Comparison of ENCODE assay signal across 26 cellular contexts in genomic region chr20:1883986-1884385, GRCh38. TPM values are rescaled to one million over a fixed set of nuclear protein-coding genes. Genes with fewer than 3 reads are reported as not detected.
A peak's percentile ranks its signal among the peaks of the same experiment; 100 is the strongest.
DNase-seq lines count a peak whose midpoint lies in the region; ATAC-seq and TF ChIP-seq lines count a peak whose summit lies in the region.
"Had no signal": no experiment of that assay in that cellular context is flagged by ENCODE, and none has a peak within 500 bp of the region (broad histone marks: within the 10 kb centered on the region; RNA-seq: fewer than 3 reads in every experiment).

No MANE protein-coding gene starts in this region.

- no peak overlapping the region for H3K4me3 Mint-ChIP-seq in endothelial cell (ENCODE audit: unreplicated experiment)
- H3K4me3 Mint-ChIP-seq: CD8-positive, alpha-beta memory T cell; T-cell had no signal

- peak overlapping the region; percentile 7 for H3K27ac Mint-ChIP-seq in endothelial cell (ENCODE audit: unreplicated experiment)
- H3K27ac Mint-ChIP-seq: CD8-positive, alpha-beta memory T cell; T-cell had no signal

- H3K27ac ChIP-seq in right cardiac atrium (ENCODE audit: low read length) (no peak overlapping the region), RWPE2 (ENCODE audit: poor library complexity, severe bottlenecking) (no peak overlapping the region), temporal lobe (ENCODE audit: low read depth, low read length) (peak overlapping the region; percentile 64)
- H3K27ac ChIP-seq: breast epithelium, esophagus muscularis mucosa, gastrocnemius medialis, transverse colon had no signal

- intact Hi-C loops in right cardiac atrium (cut with DNase I) (no loop called here), Right ventricle myocardium inferior (cut with DNase I) (no loop called here)

- peaks cover 66% of the 10 kb centered on the region for H3K4me1 Mint-ChIP-seq in endothelial cell (ENCODE audit: unreplicated experiment)

- TF ChIP-seq CTCF in RWPE2 (IDR thresholded peaks at IDR 0.05; ENCODE audit: poor library complexity, severe bottlenecking) (no peak), endothelial cell (IDR thresholded peaks at IDR 0.05; ENCODE audit: unreplicated experiment) (no peak)

- WGBS in right cardiac atrium, result 37% methylated on average over 9 of the region's 9 CpGs

- no peak for DNase-seq in right cardiac atrium
- DNase-seq in Right ventricle myocardium inferior (ENCODE audit: missing footprints), result no peak
- no peak for DNase-seq in RWPE2 (ENCODE audit: low spot score)
- no peak for DNase-seq in endothelial cell (ENCODE audit: low spot score)
- no peak for DNase-seq in NCI-H1436 (lab: John Stamatoyannopoulos, UW)
- DNase-seq in activated gamma-delta T cell treated with Interleukin-2 at 50 U/mL for 16 hours, result no peak
- DNase-seq in midbrain (lab: John Stamatoyannopoulos, UW), result no peak
- DNase-seq: activated CD4-positive, alpha-beta T cell treated with anti-CD3 and anti-CD28 coated beads, Interleukin-2, amount 50 U/mL, for 1 hour; activated CD8-positive, alpha-beta memory T cell treated with anti-CD3 and anti-CD28 coated beads, Interleukin-2, amount 50 U/mL, for 4 hours; CD8-positive, alpha-beta memory T cell; effector memory CD4-positive, alpha-beta T cell; gastrocnemius medialis; H7; KG1; mammary epithelial cell; naive B cell; NCI-H1048; NCI-H2029 treated with DMSO at 0.1 percent for 48 hours; NCI-H510A; stimulated activated CD4-positive, alpha-beta T cell treated with anti-CD3 and anti-CD28 coated beads, Interleukin-2, amount 100 ng/mL, for 24 hours; stimulated activated naive CD4-positive, alpha-beta T cell treated with Interleukin-2 at 50 U/mL for 16 hours; T-cell; transverse colon had no signal

- H3K4me3 ChIP-seq in right cardiac atrium (ENCODE audit: low read length) (no peak overlapping the region), RWPE2 (ENCODE audit: severe bottlenecking) (no peak overlapping the region)
- H3K4me3 ChIP-seq: breast epithelium, esophagus muscularis mucosa, gastrocnemius medialis, transverse colon had no signal

- ATAC-seq in right cardiac atrium (peak; percentile 12 to 17), Right ventricle myocardium inferior (no peak), RWPE2 (ENCODE audit: low read depth) (0 out of 3 replicates have a peak, but pooled peaks have one; percentile 9)
- ATAC-seq: gastrocnemius medialis, T-cell had no signal

- H3K9me3 Mint-ChIP-seq in endothelial cell (ENCODE audit: unreplicated experiment), result no peaks in the 10 kb centered on the region
- H3K9me3 Mint-ChIP-seq: CD8-positive, alpha-beta memory T cell; T-cell had no signal

- no peaks in the 10 kb centered on the region for H3K4me1 ChIP-seq in right cardiac atrium (ENCODE audit: control insufficient read depth, insufficient read depth, low read length)
- no peaks in the 10 kb centered on the region for H3K4me1 ChIP-seq in RWPE2 (ENCODE audit: insufficient read depth, poor library complexity, severe bottlenecking)
- H3K4me1 ChIP-seq: transverse colon had no signal

- H3K36me3 ChIP-seq in RWPE2 (ENCODE audit: low read depth), result no peaks in the 10 kb centered on the region
- H3K36me3 ChIP-seq: breast epithelium, esophagus muscularis mucosa, gastrocnemius medialis, transverse colon had no signal

- H3K9me3 ChIP-seq in right cardiac atrium (ENCODE audit: control insufficient read depth, low read length) (no peaks in the 10 kb centered on the region), RWPE2 (ENCODE audit: severe bottlenecking) (no peaks in the 10 kb centered on the region)
- H3K9me3 ChIP-seq: breast epithelium, esophagus muscularis mucosa, gastrocnemius medialis, transverse colon had no signal

- H3K27me3 ChIP-seq in right cardiac atrium (ENCODE audit: control insufficient read depth, insufficient read depth) (no peaks in the 10 kb centered on the region), RWPE2 (ENCODE audit: insufficient read depth, poor library complexity, severe bottlenecking) (no peaks in the 10 kb centered on the region)
- H3K27me3 ChIP-seq: breast epithelium, gastrocnemius medialis, transverse colon had no signal

- H3K27me3 Mint-ChIP-seq in endothelial cell (ENCODE audit: unreplicated experiment), result peaks cover 25% of the 10 kb centered on the region

- peaks cover 10% of the 10 kb centered on the region for H3K36me3 Mint-ChIP-seq in endothelial cell (ENCODE audit: low read depth, unreplicated experiment)
- H3K36me3 Mint-ChIP-seq: CD8-positive, alpha-beta memory T cell; T-cell had no signal

RNA-seq across cellular contexts. Expression of gene SIRPA, which starts 11.2 kb away (rescaled TPM):
- total RNA-seq in right cardiac atrium (10 to 100 TPM; 28.1 to 45.2 (median 34.7) TPM), Right ventricle myocardium inferior (20.9 TPM), endothelial cell (ENCODE audit: unreplicated experiment) (132 TPM), temporal lobe (9.3 TPM)
- polyA plus RNA-seq in right cardiac atrium, result 19.5 TPM
- polyA plus RNA-seq: CD8-positive, alpha-beta memory T cell had no signal
